ENCODE assay signal across 1 cellular context in genomic region chr7:39589323-39590111, GRCh38.
A peak's percentile ranks its signal among the peaks of the same experiment; 100 is the strongest.
TF ChIP-seq lines count a peak whose summit lies in the region.

No MANE protein-coding gene starts in this region.

TF ChIP-seq in GM23338, 12 proteins besides CTCF, POLR2A, EP300 and RAD21 (continued from another document):
- TF ChIP-seq ZNF462 (CRISPR knock-in tag; IDR thresholded peaks at IDR 0.05) (peak; percentile 68; the same call in 1 of the 2 replicates), NANOG (IDR thresholded peaks at IDR 0.05; ENCODE audit: borderline replicate concordance) (peak; percentile 55; the same call in 1 of the 2 replicates), ZNF331 (CRISPR knock-in tag; IDR thresholded peaks at IDR 0.05; ENCODE audit: low read depth) (no peak)
TF ChIP-seq in GM23338: peak in this region for 3.
